In genomic region chr16:77364770-77365169, GRCh38 we compare ENCODE assay signal across 8 cellular contexts.
"Had no signal": no experiment of that assay in that cellular context is flagged by ENCODE, and none has a peak within 500 bp of the region (broad histone marks: within the 10 kb centered on the region; RNA-seq: fewer than 3 reads in every experiment).

No MANE protein-coding gene starts in this region.

- DNase-seq: IMR-90, KBM-7, KG1 had no signal

- H3K4me3 Mint-ChIP-seq: IgD-negative memory B cell had no signal

- ATAC-seq: HepG2, K562 had no signal

- H3K4me3 ChIP-seq: K562 had no signal

- H3K27ac Mint-ChIP-seq: IgD-negative memory B cell had no signal

- H3K36me3 Mint-ChIP-seq: IgD-negative memory B cell had no signal

- H3K4me1 Mint-ChIP-seq: IgD-negative memory B cell had no signal

- H3K27ac ChIP-seq: HL-60, KMS-11 had no signal
